In the genomic region with DNA sequence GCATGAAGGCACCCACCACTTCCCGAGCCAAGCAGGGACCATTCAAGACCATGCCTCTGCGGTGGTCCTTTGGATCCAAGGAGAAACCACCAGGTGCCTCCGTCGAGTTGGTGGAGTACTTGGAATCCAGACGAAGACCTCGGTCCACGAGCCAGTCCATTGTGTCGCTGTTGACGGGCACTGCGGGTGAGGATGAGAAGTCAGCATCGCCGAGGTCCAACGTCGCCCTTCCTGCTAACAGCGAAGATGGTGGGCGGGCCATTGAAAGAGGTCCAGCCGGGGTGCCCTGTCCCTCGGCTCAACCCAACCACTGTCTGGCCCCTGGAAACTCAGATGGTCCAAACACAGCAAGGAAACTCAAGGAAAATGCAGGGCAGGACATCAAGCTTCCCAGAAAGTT, we compare ENCODE assay signal across 35 cellular contexts.
"Had no signal": no experiment of that assay in that cellular context is flagged by ENCODE, and none has a peak within 500 bp of the region (broad histone marks: within the 10 kb centered on the region; RNA-seq: fewer than 3 reads in every experiment).

No MANE protein-coding gene starts in this region.

- H3K4me1 ChIP-seq: adrenal gland, body of pancreas, breast epithelium had no signal

- H3K36me3 ChIP-seq: adrenal gland, brain microvascular endothelial cell, breast epithelium had no signal

- H3K36me3 Mint-ChIP-seq: activated CD4-positive, alpha-beta memory T cell treated with anti-CD3 and anti-CD28 coated beads for 36 hours; activated naive CD4-positive, alpha-beta T cell treated with anti-CD3 and anti-CD28 coated beads, Interleukin-2, amount 50 U/mL, for 72 hours; activated naive CD8-positive, alpha-beta T cell treated with anti-CD3 and anti-CD28 coated beads for 36 hours had no signal

- H3K4me3 Mint-ChIP-seq: activated B cell treated with CpG ODN at 0.5 μM for 24 hours; activated CD4-positive, alpha-beta memory T cell treated with anti-CD3 and anti-CD28 coated beads for 36 hours; activated CD4-positive, alpha-beta T cell treated with anti-CD3 and anti-CD28 coated beads, Interleukin-2, amount 10 ng/mL, durations not matched to agents 24 days and 14 days; activated CD8-positive, alpha-beta T cell treated with anti-CD3 and anti-CD28 coated beads for 36 hours; activated naive CD4-positive, alpha-beta T cell treated with anti-CD3 and anti-CD28 coated beads for 36 hours; activated naive CD8-positive, alpha-beta T cell treated with anti-CD3 and anti-CD28 coated beads for 36 hours; activated T-cell treated with anti-CD3 and anti-CD28 coated beads, Interleukin-2, amount 50 U/mL, for 4 hours; activated T-cell treated with anti-CD3 and anti-CD28 coated beads, Interleukin-2, amount 50 U/mL, for 72 hours; activated T-helper 1 cell treated with anti-CD3 and anti-CD28 coated beads, Interleukin-12 subunit alpha, Interleukin-12 subunit beta, Interleukin-2, Interleukin-4 antibody, amounts not matched to agents 30 ng/mL and 10 ng/mL and 1 ng/mL, durations not matched to agents 14 hours and 24 hours and 36 hours; activated T-helper 17 cell treated with anti-CD3 and anti-CD28 coated beads, Interleukin-2, amount 50 U/mL, for 72 hours; T-helper 1 cell treated with Interleukin-12 subunit alpha and Interleukin-12 subunit beta and Interleukin-4 antibody, amounts not matched to agents 30 μg/mL and 1 μg/mL, for 36 hours; T-helper 2 cell treated with Interferon-gamma antibody and Interleukin-4, amounts not matched to agents 5 μg/mL and 100 μg/mL, for 36 hours had no signal

- DNase-seq: activated B cell treated with CpG ODN at 0.5 μM for 24 hours; activated CD4-positive, alpha-beta memory T cell treated with anti-CD3 and anti-CD28 coated beads for 36 hours; activated CD4-positive, alpha-beta T cell treated with anti-CD3 and anti-CD28 coated beads for 4 hours; activated CD4-positive, alpha-beta T cell treated with anti-CD3 and anti-CD28 coated beads, Interleukin-2, amount 10 ng/mL, durations not matched to agents 24 days and 14 days; activated CD4-positive, alpha-beta T cell treated with anti-CD3 and anti-CD28 coated beads, Interleukin-2, amount 50 U/mL, for 1 hour; activated CD4-positive, alpha-beta T cell treated with anti-CD3 and anti-CD28 coated beads, Interleukin-2, amount 50 U/mL, for 4 hours; activated CD4-positive, CD25-positive, alpha-beta regulatory T cell treated with anti-CD3 and anti-CD28 coated beads, Interleukin-2, amount 50 U/mL, for 72 hours; activated CD8-positive, alpha-beta memory T cell treated with anti-CD3 and anti-CD28 coated beads, Interleukin-2, amount 50 U/mL, for 4 hours; activated CD8-positive, alpha-beta T cell treated with anti-CD3 and anti-CD28 coated beads for 36 hours; activated effector memory CD4-positive, alpha-beta T cell treated with anti-CD3 and anti-CD28 coated beads, Interleukin-2, amount 50 U/mL, for 16 hours; activated gamma-delta T cell treated with Interleukin-2 at 50 U/mL for 16 hours; activated naive CD4-positive, alpha-beta T cell; activated naive CD4-positive, alpha-beta T cell treated with anti-CD3 and anti-CD28 coated beads for 36 hours; activated naive CD4-positive, alpha-beta T cell treated with anti-CD3 and anti-CD28 coated beads, Interleukin-2, amount 50 U/mL, for 16 hours; activated naive CD8-positive, alpha-beta T cell treated with anti-CD3 and anti-CD28 coated beads for 36 hours; activated T-cell treated with anti-CD3 and anti-CD28 coated beads for 4 hours; activated T-cell treated with anti-CD3 and anti-CD28 coated beads, Interleukin-2, amount 50 U/mL, for 1 hour; activated T-cell treated with anti-CD3 and anti-CD28 coated beads, Interleukin-2, amount 50 U/mL, for 4 hours; activated T-cell treated with anti-CD3 and anti-CD28 coated beads, Interleukin-2, amount 50 U/mL, for 72 hours; adrenal gland; amniotic stem cell; aorta; body of pancreas; brain microvascular endothelial cell; central memory CD4-positive, alpha-beta T cell; T-helper 1 cell; T-helper 2 cell; T-helper 9 cell had no signal

- H3K27ac ChIP-seq: adrenal gland, body of pancreas, brain microvascular endothelial cell, breast epithelium, VCaP had no signal

- H3K4me3 ChIP-seq: adrenal gland, body of pancreas, breast epithelium had no signal

- ATAC-seq: activated CD8-positive, alpha-beta T cell treated with anti-CD3 and anti-CD28 coated beads for 36 hours; activated naive CD4-positive, alpha-beta T cell treated with anti-CD3 and anti-CD28 coated beads, Interleukin-2, amount 50 U/mL, for 72 hours; activated T-cell treated with anti-CD3 and anti-CD28 coated beads, Interleukin-2, amount 50 U/mL, for 4 hours; activated T-cell treated with anti-CD3 and anti-CD28 coated beads, Interleukin-2, amount 50 U/mL, for 72 hours; activated T-helper 17 cell treated with anti-CD3 and anti-CD28 coated beads, Interleukin-2, amount 50 U/mL, for 72 hours; body of pancreas had no signal

- H3K27me3 ChIP-seq: adrenal gland, body of pancreas, brain microvascular endothelial cell, breast epithelium had no signal

- H3K27me3 Mint-ChIP-seq: activated CD4-positive, alpha-beta T cell treated with anti-CD3 and anti-CD28 coated beads, Interleukin-2, amount 10 ng/mL, durations not matched to agents 24 days and 14 days had no signal

- H3K9me3 ChIP-seq: adrenal gland, body of pancreas, breast epithelium had no signal

- H3K27ac Mint-ChIP-seq: activated B cell treated with CpG ODN at 0.5 μM for 24 hours; activated CD4-positive, alpha-beta memory T cell treated with anti-CD3 and anti-CD28 coated beads for 36 hours; activated CD4-positive, alpha-beta T cell treated with anti-CD3 and anti-CD28 coated beads, Interleukin-2, amount 10 ng/mL, durations not matched to agents 24 days and 14 days; activated CD8-positive, alpha-beta T cell treated with anti-CD3 and anti-CD28 coated beads for 36 hours; activated naive CD4-positive, alpha-beta T cell treated with anti-CD3 and anti-CD28 coated beads for 36 hours; activated naive CD4-positive, alpha-beta T cell treated with anti-CD3 and anti-CD28 coated beads, Interleukin-2, amount 50 U/mL, for 72 hours; activated naive CD8-positive, alpha-beta T cell treated with anti-CD3 and anti-CD28 coated beads for 36 hours; activated T-cell treated with anti-CD3 and anti-CD28 coated beads, Interleukin-2, amount 50 U/mL, for 72 hours; activated T-helper 1 cell treated with anti-CD3 and anti-CD28 coated beads, Interleukin-12 subunit alpha, Interleukin-12 subunit beta, Interleukin-2, Interleukin-4 antibody, amounts not matched to agents 30 ng/mL and 10 ng/mL and 1 ng/mL, durations not matched to agents 14 hours and 24 hours and 36 hours; activated T-helper 17 cell treated with anti-CD3 and anti-CD28 coated beads, Interleukin-2, amount 50 U/mL, for 72 hours; T-helper 1 cell treated with Interleukin-12 subunit alpha and Interleukin-12 subunit beta and Interleukin-4 antibody, amounts not matched to agents 30 μg/mL and 1 μg/mL, for 36 hours; T-helper 2 cell treated with Interferon-gamma antibody and Interleukin-4, amounts not matched to agents 5 μg/mL and 100 μg/mL, for 36 hours had no signal

- H3K4me1 Mint-ChIP-seq: activated B cell treated with CpG ODN at 0.5 μM for 24 hours; activated CD4-positive, alpha-beta T cell treated with anti-CD3 and anti-CD28 coated beads, Interleukin-2, amount 10 ng/mL, durations not matched to agents 24 days and 14 days; activated naive CD8-positive, alpha-beta T cell treated with anti-CD3 and anti-CD28 coated beads for 36 hours; activated T-helper 17 cell treated with anti-CD3 and anti-CD28 coated beads, Interleukin-2, amount 50 U/mL, for 72 hours had no signal

- H3K9me3 Mint-ChIP-seq: activated B cell treated with CpG ODN at 0.5 μM for 24 hours; activated CD4-positive, alpha-beta memory T cell treated with anti-CD3 and anti-CD28 coated beads for 36 hours; activated CD4-positive, alpha-beta T cell treated with anti-CD3 and anti-CD28 coated beads, Interleukin-2, amount 10 ng/mL, durations not matched to agents 24 days and 14 days; activated CD8-positive, alpha-beta T cell treated with anti-CD3 and anti-CD28 coated beads for 36 hours; activated naive CD4-positive, alpha-beta T cell treated with anti-CD3 and anti-CD28 coated beads for 36 hours; activated naive CD4-positive, alpha-beta T cell treated with anti-CD3 and anti-CD28 coated beads, Interleukin-2, amount 50 U/mL, for 72 hours; activated naive CD8-positive, alpha-beta T cell treated with anti-CD3 and anti-CD28 coated beads for 36 hours; activated T-cell treated with anti-CD3 and anti-CD28 coated beads, Interleukin-2, amount 50 U/mL, for 4 hours; activated T-cell treated with anti-CD3 and anti-CD28 coated beads, Interleukin-2, amount 50 U/mL, for 72 hours; activated T-helper 1 cell treated with anti-CD3 and anti-CD28 coated beads, Interleukin-12 subunit alpha, Interleukin-12 subunit beta, Interleukin-2, Interleukin-4 antibody, amounts not matched to agents 30 ng/mL and 10 ng/mL and 1 ng/mL, durations not matched to agents 14 hours and 24 hours and 36 hours; activated T-helper 17 cell treated with anti-CD3 and anti-CD28 coated beads, Interleukin-2, amount 50 U/mL, for 72 hours; T-helper 1 cell treated with Interleukin-12 subunit alpha and Interleukin-12 subunit beta and Interleukin-4 antibody, amounts not matched to agents 30 μg/mL and 1 μg/mL, for 36 hours; T-helper 2 cell treated with Interferon-gamma antibody and Interleukin-4, amounts not matched to agents 5 μg/mL and 100 μg/mL, for 36 hours had no signal
